Comparison of ENCODE assay signal across 11 cellular contexts in genomic region chr11:124899376-124900145, GRCh38. TPM values are rescaled to one million over a fixed set of nuclear protein-coding genes. Genes with fewer than 3 reads are reported as not detected.
DNase-seq lines count a peak whose midpoint lies in the region; ATAC-seq and TF ChIP-seq lines count a peak whose summit lies in the region.
"Had no signal": no experiment of that assay in that cellular context is flagged by ENCODE, and none has a peak within 500 bp of the region (broad histone marks: within the 10 kb centered on the region; RNA-seq: fewer than 3 reads in every experiment).

No MANE protein-coding gene starts in this region.

- H2BK15ac ChIP-seq in H9 (ENCODE audit: low read depth, low read length) = no peak overlapping the region

- H3K23ac ChIP-seq in H9 (ENCODE audit: insufficient read length, low read depth, low read length) = no peak overlapping the region

- H3K79me1 ChIP-seq in H9 (ENCODE audit: insufficient read depth, low read depth, low read length, poor library complexity, severe bottlenecking) = no peaks in the 10 kb centered on the region

- no peaks in the 10 kb centered on the region for H3K9me3 Mint-ChIP-seq in H9
- no peaks in the 10 kb centered on the region for H3K9me3 Mint-ChIP-seq in activated CD4-positive, alpha-beta T cell treated with anti-CD3 and anti-CD28 coated beads, Interleukin-2, amount 10 ng/mL, durations not matched to agents 24 days and 14 days
- H3K9me3 Mint-ChIP-seq: naive B cell had no signal

- no peak overlapping the region for H3K9ac ChIP-seq in H9 (ENCODE audit: extremely low read depth, insufficient read length, low read length)

- no peak overlapping the region for H2BK20ac ChIP-seq in H9 (ENCODE audit: low read depth, low read length, poor library complexity, severe bottlenecking)

- TF ChIP-seq CTCF in H9 (conservative IDR thresholded peaks at IDR 0.05) (peak; percentile 47), adrenal gland (IDR thresholded peaks at IDR 0.05) (no peak)

- no peak overlapping the region for H2BK5ac ChIP-seq in H9 (ENCODE audit: insufficient read length, low read length)

- no peak overlapping the region for H3K4ac ChIP-seq in H9 (ENCODE audit: low read depth, low read length)

- H3K27me3 ChIP-seq in H9 (ENCODE audit: insufficient read depth, low read length) (no peaks in the 10 kb centered on the region; the same call in 1 of the 2 replicates), adrenal gland (no peaks in the 10 kb centered on the region)

- H3K36me3 ChIP-seq in adrenal gland (replicated peaks in 1 of 2) = no peaks in the 10 kb centered on the region

- H3K4me1 ChIP-seq in H9 (ENCODE audit: insufficient read depth, low read length) (peaks cover 4% of the 10 kb centered on the region; the same call in 1 of the 2 replicates), adrenal gland (replicated peaks in 1 of 2) (peaks cover 10 to 21% of the 10 kb centered on the region in 2 donors)

- no peak overlapping the region for H2BK120ac ChIP-seq in H9 (ENCODE audit: low read depth, low read length, poor library complexity, severe bottlenecking)

- no peak for TF ChIP-seq POLR2A in adrenal gland (IDR thresholded peaks at IDR 0.05)

- no peak overlapping the region for H3K4me3 Mint-ChIP-seq in H9
- no peak overlapping the region for H3K4me3 Mint-ChIP-seq in activated CD4-positive, alpha-beta T cell treated with anti-CD3 and anti-CD28 coated beads, Interleukin-2, amount 10 ng/mL, durations not matched to agents 24 days and 14 days

- H4K91ac ChIP-seq in H9 (ENCODE audit: insufficient read length, low read depth, low read length) = no peak overlapping the region

- H3K4me2 ChIP-seq in H9 (ENCODE audit: insufficient read depth, insufficient read length, low read length) = no peak overlapping the region

- ATAC-seq in HG02642 (IDR thresholded peaks at IDR 0.05; ENCODE audit: poor library complexity, unreplicated experiment) (no peak), GM19467 (IDR thresholded peaks at IDR 0.05; ENCODE audit: unreplicated experiment) (no peak)

- peak; percentile 48 for DNase-seq in H9
- no peak for DNase-seq in adrenal gland
- peak; percentile 8 for DNase-seq in hepatic stellate cell (ENCODE audit: low spot score)
- no peak for DNase-seq in putamen (ENCODE audit: low spot score)
- DNase-seq in activated CD4-positive, alpha-beta T cell treated with anti-CD3 and anti-CD28 coated beads, Interleukin-2, amount 10 ng/mL, durations not matched to agents 24 days and 14 days = no peak
- DNase-seq: Calu3, naive B cell, NCI-H1092 treated with DMSO at 0.1 percent for 48 hours had no signal

- H3K27ac Mint-ChIP-seq in H9 = no peak overlapping the region; a peak in 1 of 7 replicates
- H3K27ac Mint-ChIP-seq in activated CD4-positive, alpha-beta T cell treated with anti-CD3 and anti-CD28 coated beads, Interleukin-2, amount 10 ng/mL, durations not matched to agents 24 days and 14 days = no peak overlapping the region

- no peak overlapping the region for H4K5ac ChIP-seq in H9 (ENCODE audit: insufficient read length, low read depth, low read length)

- no peak overlapping the region for H3K14ac ChIP-seq in H9 (ENCODE audit: insufficient read depth, low read length)

- no peak overlapping the region for H2AK5ac ChIP-seq in H9 (ENCODE audit: insufficient read length, low read length)

- no peak overlapping the region for H3K56ac ChIP-seq in H9 (ENCODE audit: insufficient read length, low read depth, low read length)

- H3K27me3 Mint-ChIP-seq in H9 (ENCODE audit: low read depth) = peaks cover 13% of the 10 kb centered on the region
- peaks cover 33% of the 10 kb centered on the region for H3K27me3 Mint-ChIP-seq in activated CD4-positive, alpha-beta T cell treated with anti-CD3 and anti-CD28 coated beads, Interleukin-2, amount 10 ng/mL, durations not matched to agents 24 days and 14 days

- no peaks in the 10 kb centered on the region for H4K20me1 ChIP-seq in H9 (ENCODE audit: control insufficient read depth, insufficient read depth, insufficient read length)

- H3K4me3 ChIP-seq in adrenal gland = no peak overlapping the region
- no peak overlapping the region for H3K4me3 ChIP-seq in skin epidermis

- H4K8ac ChIP-seq in H9 (replicated peaks; ENCODE audit: insufficient read length, low read depth, low read length) = no peak overlapping the region

- H2AFZ ChIP-seq in H9 (ENCODE audit: low read length) = no peak overlapping the region

- intact Hi-C loops in adrenal gland (cut with DNase I) = no loop called here
- intact Hi-C loops in activated CD4-positive, alpha-beta T cell treated with anti-CD3 and anti-CD28 coated beads, Interleukin-2, amount 10 ng/mL, durations not matched to agents 24 days and 14 days (cut with micrococcal nuclease) = no loop called here

- no peak overlapping the region for H3K18ac ChIP-seq in H9 (ENCODE audit: insufficient read length, low read depth, low read length)

- H3K27ac ChIP-seq in H9 (ENCODE audit: insufficient read length, low read depth, low read length) (no peak overlapping the region), adrenal gland (peak overlapping the region in 4 of 5 donors; percentile 47 to 91 (median 64)), skin epidermis (peak overlapping the region in 20 of 21 experiments; percentile 38 to 85 (median 69))

- H3T11ph ChIP-seq in H9 (ENCODE audit: low read length) = no peak overlapping the region

- no peak overlapping the region for H2BK12ac ChIP-seq in H9 (ENCODE audit: insufficient read length, low read depth, low read length)

- no peaks in the 10 kb centered on the region for H3K79me2 ChIP-seq in H9 (ENCODE audit: insufficient read depth, low read length)

- no peaks in the 10 kb centered on the region for H3K23me2 ChIP-seq in H9 (ENCODE audit: insufficient read length, low read depth, low read length, poor library complexity, severe bottlenecking)

- WGBS in H9 (ENCODE audit: extremely low coverage, insufficient read length, low lambda C conversion rate) = no CpG with 5 or more reads among the region's 6 CpGs
- WGBS in adrenal gland, 4 donors = 54 to 72% (median 61%) methylated on average over 6 of the region's 6 CpGs

- H3K9me3 ChIP-seq in H9 (ENCODE audit: control insufficient read depth, low read depth, low read length) = no peaks in the 10 kb centered on the region
- no peaks in the 10 kb centered on the region for H3K9me3 ChIP-seq in adrenal gland (replicated peaks in 1 of 3)

- H3K4me1 Mint-ChIP-seq in H9 = peaks cover 16 to 17% of the 10 kb centered on the region in 2 experiments
- peaks cover 4% of the 10 kb centered on the region for H3K4me1 Mint-ChIP-seq in activated CD4-positive, alpha-beta T cell treated with anti-CD3 and anti-CD28 coated beads, Interleukin-2, amount 10 ng/mL, durations not matched to agents 24 days and 14 days
- H3K4me1 Mint-ChIP-seq: naive B cell had no signal

- no peaks in the 10 kb centered on the region for H3K36me3 Mint-ChIP-seq in H9 (ENCODE audit: insufficient read depth in 1 of 3, low read depth in 3 of 3)
- no peaks in the 10 kb centered on the region for H3K36me3 Mint-ChIP-seq in activated CD4-positive, alpha-beta T cell treated with anti-CD3 and anti-CD28 coated beads, Interleukin-2, amount 10 ng/mL, durations not matched to agents 24 days and 14 days (ENCODE audit: low read depth)
- H3K36me3 Mint-ChIP-seq: naive B cell had no signal

RNA-seq across cellular contexts. Expression of gene ROBO4, which starts 1.9 kb away (rescaled TPM):
- total RNA-seq in H9 (2021) (not detected in 2 replicates), adrenal gland (10 to 100 TPM; 14.8 to 40.7 (median 23.7) TPM)
- 10 to 100 TPM in 2 of 3 donors, 1 to 10 TPM in 1; 4.6 to 31.0 (median 17.0) TPM for polyA plus RNA-seq in adrenal gland
- total RNA-seq in activated CD4-positive, alpha-beta T cell treated with anti-CD3 and anti-CD28 coated beads, Interleukin-2, amount 10 ng/mL, durations not matched to agents 24 days and 14 days = not detected in 2 replicates
- total RNA-seq: Calu3 had no signal

RNA-seq across cellular contexts. Expression of gene HEPN1, which starts 19.5 kb away (rescaled TPM):
- total RNA-seq in H9 (2021) = not detected in 2 replicates
- under 1 TPM in 1 of 8 donors, not detected in 7; 0.28 TPM for total RNA-seq in adrenal gland
- under 1 TPM in 1 of 3 donors, not detected in 2; 0.07 TPM for polyA plus RNA-seq in adrenal gland
- not detected in 2 replicates for total RNA-seq in activated CD4-positive, alpha-beta T cell treated with anti-CD3 and anti-CD28 coated beads, Interleukin-2, amount 10 ng/mL, durations not matched to agents 24 days and 14 days
- total RNA-seq: Calu3 had no signal

RNA-seq across cellular contexts. Expression of gene ROBO3, which starts 34.3 kb away (rescaled TPM):
- 11.8 and 12.6 TPM in 2 replicates for total RNA-seq in H9 (2021)
- total RNA-seq in adrenal gland = 10 to 100 TPM in 6 of 8 donors, 1 to 10 TPM in 2; 6.8 to 60.1 (median 19.1) TPM
- 10 to 100 TPM in 2 of 3 donors, 1 to 10 TPM in 1; 1.7 to 87.4 (median 64.3) TPM for polyA plus RNA-seq in adrenal gland
- 6.5 and 7.7 TPM in 2 replicates for total RNA-seq in activated CD4-positive, alpha-beta T cell treated with anti-CD3 and anti-CD28 coated beads, Interleukin-2, amount 10 ng/mL, durations not matched to agents 24 days and 14 days

RNA-seq across cellular contexts. Expression of gene HEPACAM, which starts 36.3 kb away (rescaled TPM):
- total RNA-seq in H9 (2021) (not detected in 2 replicates), adrenal gland (1 to 10 TPM in 1 of 8 donors, under 1 TPM in 4, not detected in 3; 0.11 to 2.3 (median 0.29) TPM)
- polyA plus RNA-seq in adrenal gland = 1 to 10 TPM in 1 of 3 donors, under 1 TPM in 2; 0.16 to 1.6 (median 0.24) TPM
- total RNA-seq in activated CD4-positive, alpha-beta T cell treated with anti-CD3 and anti-CD28 coated beads, Interleukin-2, amount 10 ng/mL, durations not matched to agents 24 days and 14 days = not detected in 2 replicates
- total RNA-seq: Calu3 had no signal

RNA-seq across cellular contexts. Expression of gene CCDC15, which starts 54.4 kb away (rescaled TPM):
- total RNA-seq in H9 (2021) (2.3 and 2.8 TPM in 2 replicates), adrenal gland (1 to 10 TPM in 6 of 8 donors, under 1 TPM in 2; 0.78 to 4.9 (median 2.0) TPM)
- polyA plus RNA-seq in adrenal gland = 1 to 10 TPM in 1 of 3 donors, under 1 TPM in 2; 0.47 to 3.7 (median 0.72) TPM
- total RNA-seq in activated CD4-positive, alpha-beta T cell treated with anti-CD3 and anti-CD28 coated beads, Interleukin-2, amount 10 ng/mL, durations not matched to agents 24 days and 14 days = 4.1 and 4.5 TPM in 2 replicates

Comparison
In these comparisons a context has a peak if more than half of its experiments do, and no peak if none do; other contexts are left out.
1. DNase-seq: peak in H9 (single experiment) and hepatic stellate cell (single experiment); none in adrenal gland (0 of 7), putamen (single experiment) and activated CD4-positive, alpha-beta T cell treated with anti-CD3 and anti-CD28 coated beads, Interleukin-2, amount 10 ng/mL, durations not matched to agents 24 days and 14 days (single experiment).
2. RNA of gene ROBO4, which starts 1.9 kb away (total RNA-seq): 14.8 to 40.7 TPM in adrenal gland; not detected in H9 and not detected in activated CD4-positive, alpha-beta T cell treated with anti-CD3 and anti-CD28 coated beads, Interleukin-2, amount 10 ng/mL, durations not matched to agents 24 days and 14 days; every median in the first group is over 10 times any median in the second.